Comparison of ENCODE assay signal across 15 cellular contexts in genomic region chr16:89304181-89304851, GRCh38.
DNase-seq lines count a peak whose midpoint lies in the region; ATAC-seq and TF ChIP-seq lines count a peak whose summit lies in the region.
"Had no signal": no experiment of that assay in that cellular context is flagged by ENCODE, and none has a peak within 500 bp of the region (broad histone marks: within the 10 kb centered on the region; RNA-seq: fewer than 3 reads in every experiment).

No MANE protein-coding gene starts in this region.

- 95 to 100% methylated on average over 8 to 16 of the region's 16 CpGs for WGBS in endodermal cell (ENCODE audit: insufficient coverage in 1 of 2, insufficient read length in 1 of 2), 2 experiments

- no peak for TF ChIP-seq CTCF in RWPE2 (IDR thresholded peaks at IDR 0.05; ENCODE audit: poor library complexity, severe bottlenecking)
- TF ChIP-seq CTCF in endodermal cell (conservative IDR thresholded peaks at IDR 0.05), result no peak

- no peak for ATAC-seq in RWPE2 (ENCODE audit: low read depth)
- ATAC-seq in stimulated activated effector memory CD8-positive, alpha-beta T cell treated with anti-CD3 and anti-CD28 coated beads, Interleukin-12 subunit alpha, Interleukin-12 subunit beta, amount 100 ng/mL, for 72 hours, result no peak
- no peak for ATAC-seq in GM18873 (IDR thresholded peaks at IDR 0.05; ENCODE audit: low FRiP score, unreplicated experiment)
- ATAC-seq: body of pancreas, T-helper 17 cell had no signal

- no peak overlapping the region for H3K4me3 Mint-ChIP-seq in activated naive CD4-positive, alpha-beta T cell treated with anti-CD3 and anti-CD28 coated beads, Interleukin-2, amount 50 U/mL, for 24 hours
- no peak overlapping the region for H3K4me3 Mint-ChIP-seq in endodermal cell
- no peak overlapping the region for H3K4me3 Mint-ChIP-seq in stimulated activated effector memory CD8-positive, alpha-beta T cell treated with anti-CD3 and anti-CD28 coated beads, Interleukin-12 subunit alpha, Interleukin-12 subunit beta, amount 100 ng/mL, for 72 hours
- H3K4me3 Mint-ChIP-seq: T-helper 17 cell had no signal

- H3K4me1 Mint-ChIP-seq in activated naive CD4-positive, alpha-beta T cell treated with anti-CD3 and anti-CD28 coated beads, Interleukin-2, amount 50 U/mL, for 24 hours, result peaks cover 49% of the 10 kb centered on the region
- peaks cover 5% of the 10 kb centered on the region for H3K4me1 Mint-ChIP-seq in endodermal cell
- peaks cover 56% of the 10 kb centered on the region for H3K4me1 Mint-ChIP-seq in stimulated activated effector memory CD8-positive, alpha-beta T cell treated with anti-CD3 and anti-CD28 coated beads, Interleukin-12 subunit alpha, Interleukin-12 subunit beta, amount 100 ng/mL, for 72 hours

- peaks cover 8% of the 10 kb centered on the region for H3K36me3 Mint-ChIP-seq in activated naive CD4-positive, alpha-beta T cell treated with anti-CD3 and anti-CD28 coated beads, Interleukin-2, amount 50 U/mL, for 24 hours
- peaks cover 36% of the 10 kb centered on the region for H3K36me3 Mint-ChIP-seq in endodermal cell (ENCODE audit: low read depth)
- peaks cover 74% of the 10 kb centered on the region for H3K36me3 Mint-ChIP-seq in stimulated activated effector memory CD8-positive, alpha-beta T cell treated with anti-CD3 and anti-CD28 coated beads, Interleukin-12 subunit alpha, Interleukin-12 subunit beta, amount 100 ng/mL, for 72 hours

- peaks cover 19% of the 10 kb centered on the region for H3K4me1 ChIP-seq in RWPE2 (ENCODE audit: insufficient read depth, poor library complexity, severe bottlenecking)
- no peaks in the 10 kb centered on the region for H3K4me1 ChIP-seq in endodermal cell (ENCODE audit: control insufficient read depth, insufficient read depth, low read length)

- H3K9me3 ChIP-seq in RWPE2 (ENCODE audit: severe bottlenecking) (no peaks in the 10 kb centered on the region), endodermal cell (ENCODE audit: control insufficient read depth, low read length) (no peaks in the 10 kb centered on the region)
- H3K9me3 ChIP-seq: body of pancreas, tibial artery had no signal

- H3K9me3 Mint-ChIP-seq in activated naive CD4-positive, alpha-beta T cell treated with anti-CD3 and anti-CD28 coated beads, Interleukin-2, amount 50 U/mL, for 24 hours, result no peaks in the 10 kb centered on the region
- H3K9me3 Mint-ChIP-seq in endodermal cell, result no peaks in the 10 kb centered on the region
- H3K9me3 Mint-ChIP-seq in stimulated activated effector memory CD8-positive, alpha-beta T cell treated with anti-CD3 and anti-CD28 coated beads, Interleukin-12 subunit alpha, Interleukin-12 subunit beta, amount 100 ng/mL, for 72 hours, result no peaks in the 10 kb centered on the region

- H3K4me3 ChIP-seq in RWPE2 (ENCODE audit: severe bottlenecking) (no peak overlapping the region), endodermal cell (ENCODE audit: low read length) (no peak overlapping the region)
- H3K4me3 ChIP-seq: body of pancreas, tibial artery had no signal

- H3K27ac Mint-ChIP-seq in activated naive CD4-positive, alpha-beta T cell treated with anti-CD3 and anti-CD28 coated beads, Interleukin-2, amount 50 U/mL, for 24 hours, result peak overlapping the region; percentile 74
- H3K27ac Mint-ChIP-seq in endodermal cell, result peak overlapping the region; percentile 73
- peak overlapping the region; percentile 68 for H3K27ac Mint-ChIP-seq in stimulated activated effector memory CD8-positive, alpha-beta T cell treated with anti-CD3 and anti-CD28 coated beads, Interleukin-12 subunit alpha, Interleukin-12 subunit beta, amount 100 ng/mL, for 72 hours
- H3K27ac Mint-ChIP-seq: T-helper 17 cell had no signal

- DNase-seq in activated naive CD4-positive, alpha-beta T cell treated with Interleukin-2 at 50 U/mL for 16 hours, result no peak
- DNase-seq in RWPE2 (ENCODE audit: low spot score) (no peak), endodermal cell (no peak), NCI-H128 (lab: John Stamatoyannopoulos, UW; ENCODE audit: unreplicated experiment) (no peak), hypothalamus (lab: John Stamatoyannopoulos, UW) (no peak)
- DNase-seq in stimulated activated effector memory CD8-positive, alpha-beta T cell treated with anti-CD3 and anti-CD28 coated beads, Interleukin-12 subunit alpha, Interleukin-12 subunit beta, amount 100 ng/mL, for 72 hours (ENCODE audit: low spot score in 2 of 2), result no peak
- DNase-seq: body of pancreas; effector CD8-positive, alpha-beta T cell; H7; mesendoderm; stimulated activated CD4-positive, alpha-beta T cell treated with anti-CD3 and anti-CD28 coated beads, Interleukin-4, amount 100 ng/mL, for 1 hour; T-helper 17 cell; tibial artery had no signal

- peaks cover 55% of the 10 kb centered on the region for H3K36me3 ChIP-seq in RWPE2 (ENCODE audit: low read depth)
- H3K36me3 ChIP-seq in endodermal cell (ENCODE audit: control insufficient read depth, insufficient read depth, low read length), result peaks cover 35% of the 10 kb centered on the region

- H3K9ac ChIP-seq in endodermal cell (ENCODE audit: extremely low read depth, low read length, poor library complexity, severe bottlenecking), result no peak overlapping the region

- H3K27me3 Mint-ChIP-seq in activated naive CD4-positive, alpha-beta T cell treated with anti-CD3 and anti-CD28 coated beads, Interleukin-2, amount 50 U/mL, for 24 hours, result no peaks in the 10 kb centered on the region
- H3K27me3 Mint-ChIP-seq in endodermal cell (ENCODE audit: insufficient read depth), result no peaks in the 10 kb centered on the region
- H3K27me3 Mint-ChIP-seq: T-helper 17 cell had no signal

- no peaks in the 10 kb centered on the region for H3K27me3 ChIP-seq in RWPE2 (ENCODE audit: insufficient read depth, poor library complexity, severe bottlenecking)
- H3K27me3 ChIP-seq in endodermal cell (ENCODE audit: control insufficient read depth, insufficient read depth, low read length, poor library complexity, severe bottlenecking), result no peaks in the 10 kb centered on the region
- H3K27me3 ChIP-seq: body of pancreas, tibial artery had no signal

- peak overlapping the region; percentile 75 for H3K27ac ChIP-seq in RWPE2 (ENCODE audit: poor library complexity, severe bottlenecking)
- no peak overlapping the region for H3K27ac ChIP-seq in endodermal cell (ENCODE audit: low read depth, low read length)
- H3K27ac ChIP-seq: body of pancreas had no signal
